Comparison of ENCODE assay signal across 9 cellular contexts in the genomic region with DNA sequence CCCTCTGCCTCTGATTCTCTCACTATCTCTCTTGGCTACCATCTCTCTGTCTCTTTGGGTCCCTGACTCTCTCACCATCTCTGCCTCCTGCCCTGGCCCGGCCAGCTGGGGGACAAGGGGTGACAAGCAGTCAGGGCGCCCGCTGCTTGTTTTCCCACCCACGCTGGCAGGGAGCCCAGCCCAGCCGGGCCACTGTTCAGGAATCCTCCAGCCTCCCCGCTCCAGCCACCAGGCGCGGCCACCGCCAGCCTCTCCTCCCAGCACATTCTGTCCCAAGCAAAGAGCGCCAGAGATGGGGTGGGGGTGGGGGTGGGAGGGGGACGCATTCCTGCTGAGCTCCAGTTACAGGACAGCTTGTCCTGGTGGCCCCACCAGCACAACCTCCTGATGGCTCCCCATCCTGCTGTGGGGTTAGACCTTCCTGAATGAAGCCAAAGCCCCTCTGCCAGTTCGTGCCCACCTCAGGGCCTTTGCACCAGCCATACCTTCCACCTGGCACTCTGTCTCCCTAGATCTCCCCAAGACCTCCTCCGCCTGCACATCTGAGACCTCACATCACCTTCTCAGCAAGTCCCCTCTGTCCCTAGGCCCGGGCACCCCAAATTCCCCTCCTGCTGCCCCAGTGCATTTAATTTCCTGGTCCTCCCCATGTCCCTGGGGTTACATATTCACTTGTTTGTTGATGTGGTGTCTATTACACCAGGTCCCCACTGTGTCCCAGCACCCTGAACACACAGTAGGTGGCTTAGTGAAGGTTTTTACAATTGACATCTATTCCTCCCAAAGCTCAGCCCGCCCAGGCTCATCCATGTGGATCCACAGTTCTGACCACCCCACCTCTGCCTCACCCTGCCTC. TPM values are rescaled to one million over a fixed set of nuclear protein-coding genes. Genes with fewer than 3 reads are reported as not detected.
DNase-seq lines count a peak whose midpoint lies in the region; ATAC-seq, FAIRE-seq and TF ChIP-seq lines count a peak whose summit lies in the region.
"Had no signal": no experiment of that assay in that cellular context is flagged by ENCODE, and none has a peak within 500 bp of the region (broad histone marks: within the 10 kb centered on the region; RNA-seq: fewer than 3 reads in every experiment).

No MANE protein-coding gene starts in this region.

- DNase-seq in NCI-H69 (lab: John Stamatoyannopoulos, UW) (peak; percentile 25), endothelial cell of umbilical vein (ENCODE audit: low read depth, low spot score) (peak; percentile 82), kidney glomerular epithelial cell (lab: John Stamatoyannopoulos, UW) (no peak)
- no peak for DNase-seq in naive thymus-derived CD8-positive, alpha-beta T cell

- H3K36me3 ChIP-seq in ACC112 (ENCODE audit: insufficient read depth, low read length) = no peaks in the 10 kb centered on the region
- H3K36me3 ChIP-seq in endothelial cell of umbilical vein (ENCODE audit: control insufficient read depth in 2 of 2, extremely low read depth in 1 of 2, insufficient read depth in 2 of 2, low read length in 2 of 2) = no peaks in the 10 kb centered on the region

- H3K9me1 ChIP-seq in endothelial cell of umbilical vein (replicated peaks; ENCODE audit: control insufficient read depth, extremely low read depth, insufficient read depth, low read length) = no peaks in the 10 kb centered on the region

- TF ChIP-seq CTCF in endothelial cell of umbilical vein (IDR thresholded peaks at IDR 0.05; ENCODE audit: extremely low read depth in 1 of 2, insufficient read depth in 1 of 2, low read depth in 1 of 2, low read length in 2 of 2) = peak in 1 of 2 donors; percentile 4

- H3K9me3 Mint-ChIP-seq in naive thymus-derived CD8-positive, alpha-beta T cell = no peaks in the 10 kb centered on the region

- no peaks in the 10 kb centered on the region for H3K79me2 ChIP-seq in ACC112 (ENCODE audit: control insufficient read depth, insufficient read depth, low read length, unreplicated experiment)
- H3K79me2 ChIP-seq in endothelial cell of umbilical vein (ENCODE audit: control insufficient read depth, insufficient read depth, low read length) = no peaks in the 10 kb centered on the region

- no peak for TF ChIP-seq POLR2A in endothelial cell of umbilical vein (IDR thresholded peaks at IDR 0.05; ENCODE audit: low read depth, low read length)

- POLR2A ChIA-PET in endothelial cell of umbilical vein (lab: Charles Lee) = no interaction called here
- POLR2A ChIA-PET in naive thymus-derived CD8-positive, alpha-beta T cell (lab: Charles Lee) = interaction anchor here (0.9 to 9.9 kb wide), 8 partner anchors 9 to 36 kb away, joined by 5 to 214 read pairs (median 14); partner anchors contain the start of gene ARRDC2

- CTCF ChIA-PET in endothelial cell of umbilical vein (lab: Charles Lee) = interaction anchor here (1.1 to 1.3 kb wide), 2 partner anchors 13 to 37 kb away, joined by 4 to 5 read pairs; no protein-coding TSS in a partner anchor

- peak; percentile 89 for FAIRE-seq in endothelial cell of umbilical vein (lab: Jason Lieb, UNC)

- H3K4me3 ChIP-seq in ACC112 (ENCODE audit: low read depth, low read length) (0 out of 2 replicates have a peak overlapping the region, but pooled peaks have one; percentile 16), endothelial cell of umbilical vein (replicated peaks in 1 of 3; ENCODE audit: insufficient read depth in 1 of 3, low read depth in 1 of 3, low read length in 3 of 3) (no peak overlapping the region)

- H4K20me1 ChIP-seq in endothelial cell of umbilical vein (replicated peaks; ENCODE audit: control insufficient read depth, extremely low read depth, insufficient read depth, low read length) = no peaks in the 10 kb centered on the region

- H3K4me2 ChIP-seq in endothelial cell of umbilical vein (ENCODE audit: insufficient read depth, low read length) = no peak overlapping the region

- H3K4me3 Mint-ChIP-seq in naive thymus-derived CD8-positive, alpha-beta T cell = peak overlapping the region in 9 of 10 donors; percentile 36 to 78 (median 74)

- dilution Hi-C loops in endothelial cell of umbilical vein (cut with MboI; ENCODE audit: extremely low pct_ligation_motif_present, low sequenced_read_pairs) = no loop called here

- no peaks in the 10 kb centered on the region for H3K27me3 ChIP-seq in ACC112 (ENCODE audit: insufficient read depth, low read length)
- no peaks in the 10 kb centered on the region for H3K27me3 ChIP-seq in endothelial cell of umbilical vein (ENCODE audit: control insufficient read depth in 2 of 2, insufficient read depth in 2 of 2, low read length in 2 of 2)

- peak overlapping the region; percentile 68 for H3K27ac ChIP-seq in ACC112 (ENCODE audit: low read depth, low read length)
- peak overlapping the region; percentile 92 for H3K27ac ChIP-seq in endothelial cell of umbilical vein (ENCODE audit: insufficient read depth, low read depth, low read length)
- H3K27ac ChIP-seq: epithelial cell of prostate had no signal

- intact Hi-C loops in endothelial cell of umbilical vein (cut with micrococcal nuclease) = loop anchor here (1.0 to 5.0 kb wide), 2 partner anchors 13 to 37 kb away; no protein-coding TSS in a partner anchor

- no peaks in the 10 kb centered on the region for H3K9me3 ChIP-seq in endothelial cell of umbilical vein (replicated peaks; ENCODE audit: control insufficient read depth, insufficient read depth, low read length)

- no peak for ATAC-seq in naive thymus-derived CD8-positive, alpha-beta T cell
- ATAC-seq in HG02678 (IDR thresholded peaks at IDR 0.05; ENCODE audit: unreplicated experiment) (no peak), HG03469 (IDR thresholded peaks at IDR 0.05; ENCODE audit: unreplicated experiment) (no peak), HG03432 (IDR thresholded peaks at IDR 0.05; ENCODE audit: unreplicated experiment) (no peak)

- H3K27ac Mint-ChIP-seq in naive thymus-derived CD8-positive, alpha-beta T cell = peak overlapping the region; percentile 91 to 99 (median 98)

- H3K36me3 Mint-ChIP-seq in naive thymus-derived CD8-positive, alpha-beta T cell = peaks cover 0 to 3% (median 3%) of the 10 kb centered on the region in 3 donors

- H3K9ac ChIP-seq in endothelial cell of umbilical vein (replicated peaks; ENCODE audit: extremely low read depth, insufficient read depth, low read length) = peak overlapping the region; percentile 25

- H2AFZ ChIP-seq in ACC112 (ENCODE audit: low read length, unreplicated experiment) (peak overlapping the region; percentile 45), endothelial cell of umbilical vein (ENCODE audit: low read depth, low read length) (peak overlapping the region; percentile 80)

- peaks cover 44% of the 10 kb centered on the region for H3K4me1 ChIP-seq in ACC112 (ENCODE audit: control insufficient read depth, insufficient read depth, low read length, unreplicated experiment)
- peaks cover 49% of the 10 kb centered on the region for H3K4me1 ChIP-seq in endothelial cell of umbilical vein (ENCODE audit: control insufficient read depth, extremely low read depth, insufficient read depth, low read length)

- no TSS peak for BruUV-seq in endothelial cell of umbilical vein (replicated peaks; lab: Mats Ljungman, UMichigan)

- peaks cover 0 to 1% (median 0%) of the 10 kb centered on the region in 5 donors for H3K27me3 Mint-ChIP-seq in naive thymus-derived CD8-positive, alpha-beta T cell

- peaks cover 43 to 80% (median 76%) of the 10 kb centered on the region in 4 donors for H3K4me1 Mint-ChIP-seq in naive thymus-derived CD8-positive, alpha-beta T cell

TF ChIP-seq in endothelial cell of umbilical vein, 7 proteins besides CTCF, POLR2A, EP300 and RAD21:
- no peak for TF ChIP-seq FOS (IDR thresholded peaks at IDR 0.05; ENCODE audit: borderline replicate concordance, insufficient read depth, low read length)
- TF ChIP-seq MAX (IDR thresholded peaks at IDR 0.05; ENCODE audit: insufficient read depth, insufficient read length) = no peak
- no peak for TF ChIP-seq EZH2 (IDR thresholded peaks at IDR 0.05; ENCODE audit: borderline replicate concordance, low read depth, low read length, severe bottlenecking)

RNA-seq across cellular contexts. Expression of gene ARRDC2, which starts 12.5 kb away (rescaled TPM):
- 17.2 and 17.4 TPM in 2 replicates for total RNA-seq in endothelial cell of umbilical vein
- polyA plus RNA-seq in endothelial cell of umbilical vein = 10.2 and 12.4 TPM in 2 replicates
- polyA plus RNA-seq in endothelial cell of umbilical vein (2011; cell fraction: cytosol; rRNA removed) = 8.4 and 9.5 TPM in 2 replicates
- 20.7 and 22.0 TPM in 2 replicates for polyA plus RNA-seq in endothelial cell of umbilical vein (2011; cell fraction: nucleus; rRNA removed)
- polyA plus RNA-seq in endothelial cell of umbilical vein (2012) = 6.3 and 10.6 TPM in 2 replicates
- polyA minus RNA-seq in endothelial cell of umbilical vein = 6.0 and 8.6 TPM in 2 replicates
- 14.2 TPM for polyA minus RNA-seq in endothelial cell of umbilical vein (2011; cell fraction: cytosol; rRNA and poly(A)+ RNA removed)
- polyA minus RNA-seq in endothelial cell of umbilical vein (2011; cell fraction: nucleus; rRNA and poly(A)+ RNA removed) = 9.4 and 13.4 TPM in 2 replicates
- 100 to 1,000 TPM; 164 to 177 TPM for total RNA-seq in naive thymus-derived CD8-positive, alpha-beta T cell
- 10 to 100 TPM; 29.5 to 56.4 (median 36.1) TPM for polyA plus RNA-seq in naive thymus-derived CD8-positive, alpha-beta T cell

RNA-seq across cellular contexts. Expression of gene KCNN1, which starts 53.5 kb away (rescaled TPM):
- 0.32 and 0.80 TPM in 2 replicates for total RNA-seq in endothelial cell of umbilical vein
- polyA plus RNA-seq in endothelial cell of umbilical vein = 0.18 TPM in 2 replicates
- polyA plus RNA-seq in endothelial cell of umbilical vein (2011; cell fraction: cytosol; rRNA removed) = 0.13 TPM in 2 replicates
- polyA plus RNA-seq in endothelial cell of umbilical vein (2011; cell fraction: nucleus; rRNA removed) = not detected in 2 replicates
- 0.40 and 0.93 TPM in 2 replicates for polyA plus RNA-seq in endothelial cell of umbilical vein (2012)
- 0.41 TPM in 1 of 2 replicates, not detected in the other for polyA minus RNA-seq in endothelial cell of umbilical vein
- polyA minus RNA-seq in endothelial cell of umbilical vein (2011; cell fraction: cytosol; rRNA and poly(A)+ RNA removed) = 2.6 TPM
- not detected in 2 replicates for polyA minus RNA-seq in endothelial cell of umbilical vein (2011; cell fraction: nucleus; rRNA and poly(A)+ RNA removed)
- not detected for total RNA-seq in naive thymus-derived CD8-positive, alpha-beta T cell
- not detected for polyA plus RNA-seq in naive thymus-derived CD8-positive, alpha-beta T cell

Comparison
In these comparisons a context has a peak if more than half of its experiments do, and no peak if none do; other contexts are left out.
1. DNase-seq: peak in NCI-H69 (single experiment) and endothelial cell of umbilical vein (single experiment); none in naive thymus-derived CD8-positive, alpha-beta T cell (0 of 10) and kidney glomerular epithelial cell (single experiment).